In genomic region chr18:60892855-60893254, GRCh38 we compare ENCODE assay signal across 15 cellular contexts.
DNase-seq lines count a peak whose midpoint lies in the region; ATAC-seq, FAIRE-seq and TF ChIP-seq lines count a peak whose summit lies in the region.
"Had no signal": no experiment of that assay in that cellular context is flagged by ENCODE, and none has a peak within 500 bp of the region (broad histone marks: within the 10 kb centered on the region; RNA-seq: fewer than 3 reads in every experiment).

No MANE protein-coding gene starts in this region.

- no peak for FAIRE-seq in kidney (lab: Jason Lieb, UNC)
- FAIRE-seq: HTR-8/SVneo had no signal

- H3K9me3 ChIP-seq in kidney (ENCODE audit: control insufficient read depth in 1 of 2, low read length in 2 of 2) = no peaks in the 10 kb centered on the region

- H3K9ac ChIP-seq in kidney (ENCODE audit: low read length in 2 of 2) = no peak overlapping the region

- H3K4me3 ChIP-seq in astrocyte of the spinal cord (ENCODE audit: low read depth, low read length) (no peak overlapping the region), kidney (ENCODE audit: low read length in 2 of 2) (no peak overlapping the region)

- intact Hi-C loops in kidney (cut with DNase I) = no loop called here

- in situ Hi-C loops in astrocyte of the spinal cord (cut with HindIII; ENCODE audit: low sequenced_read_pairs) = no loop called here

- H3K4me1 ChIP-seq in kidney (ENCODE audit: control insufficient read depth in 1 of 2, insufficient read depth in 1 of 2, low read depth in 1 of 2, low read length in 2 of 2) = no peaks in the 10 kb centered on the region

- DNase-seq in SIG-M5 treated with dmso at 0.1 percent for 504 hours (lab: John Stamatoyannopoulos, UW; ENCODE audit: unreplicated experiment) (peak; percentile 40), SIG-M5 (lab: John Stamatoyannopoulos, UW) (no peak), astrocyte of the spinal cord (ENCODE audit: low read depth, low spot score) (peak; percentile 63), islet precursor cell (peak; percentile 57), kidney (no peak)
- DNase-seq: activated CD8-positive, alpha-beta T cell treated with anti-CD3 and anti-CD28 coated beads for 36 hours; DND-41; left colon; NCI-H1436 treated with DMSO at 0.1 percent for 48 hours; occipital lobe had no signal

- no peak for ATAC-seq in activated CD4-positive, CD25-positive, alpha-beta regulatory T cell treated with anti-CD3 and anti-CD28 coated beads, Interleukin-2, amount 50 U/mL, for 24 hours
- no peak for ATAC-seq in GM21717 (IDR thresholded peaks at IDR 0.05; ENCODE audit: unreplicated experiment)
- ATAC-seq in HG02678 (IDR thresholded peaks at IDR 0.05; ENCODE audit: unreplicated experiment) = no peak
- ATAC-seq: activated CD8-positive, alpha-beta T cell treated with anti-CD3 and anti-CD28 coated beads for 36 hours; left colon; stimulated activated effector memory CD8-positive, alpha-beta T cell treated with anti-CD3 and anti-CD28 coated beads, Interleukin-12 subunit alpha, Interleukin-12 subunit beta, amount 100 ng/mL, for 72 hours had no signal

- TF ChIP-seq CTCF in astrocyte of the spinal cord (IDR thresholded peaks at IDR 0.05; ENCODE audit: low read depth, low read length) = no peak
- TF ChIP-seq CTCF in kidney (IDR thresholded peaks at IDR 0.05; ENCODE audit: borderline replicate concordance, extremely low read depth, insufficient read depth) = no peak

- no peak overlapping the region for H3K27ac ChIP-seq in kidney (ENCODE audit: low read depth in 2 of 2, low read length in 2 of 2)

- H3K36me3 ChIP-seq in kidney (ENCODE audit: control insufficient read depth in 1 of 2, insufficient read depth in 2 of 2, low read length in 2 of 2) = no peaks in the 10 kb centered on the region

Comparison
In these comparisons a context has a peak if more than half of its experiments do, and no peak if none do; other contexts are left out.
1. DNase-seq: peak in SIG-M5 treated with dmso at 0.1 percent for 504 hours (single experiment), astrocyte of the spinal cord (single experiment) and islet precursor cell (single experiment); none in SIG-M5 (single experiment) and kidney (single experiment).